In the genomic region with DNA sequence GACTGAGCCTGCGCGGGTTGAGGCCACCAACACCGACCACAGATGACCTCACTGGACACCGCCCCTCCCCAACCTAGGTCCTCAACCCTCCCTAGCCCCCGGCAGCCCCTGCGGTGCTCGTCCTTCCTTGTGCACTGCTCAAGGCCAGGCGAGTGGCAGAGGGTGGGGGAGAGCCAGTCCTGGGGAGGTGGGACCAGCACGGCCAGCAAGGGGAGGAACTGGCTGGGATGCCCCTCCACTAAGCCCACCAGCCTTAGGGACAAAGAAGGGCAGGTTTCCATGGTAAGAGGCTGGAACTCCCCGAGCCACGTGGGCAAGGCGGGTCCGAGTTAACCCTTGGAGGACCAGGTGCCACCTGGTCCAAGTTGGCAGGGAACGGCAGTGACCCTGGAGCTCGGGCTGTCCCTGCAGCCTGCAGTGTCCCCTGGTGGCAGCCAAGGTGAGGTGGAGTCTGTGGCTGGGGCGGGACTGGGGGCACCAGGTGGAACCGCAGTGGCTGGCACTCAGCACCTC, we compare ENCODE assay signal across 8 cellular contexts. TPM values are rescaled to one million over a fixed set of nuclear protein-coding genes. Genes with fewer than 3 reads are reported as not detected.
A peak's percentile ranks its signal among the peaks of the same experiment; 100 is the strongest.
DNase-seq lines count a peak whose midpoint lies in the region; ATAC-seq, FAIRE-seq and TF ChIP-seq lines count a peak whose summit lies in the region.

No MANE protein-coding gene starts in this region.

- peak; percentile 24 to 31 for DNase-seq in activated CD4-positive, alpha-beta T cell treated with anti-CD3 and anti-CD28 coated beads for 4 hours
- DNase-seq in activated CD4-positive, alpha-beta T cell treated with anti-CD3 and anti-CD28 coated beads, Interleukin-2, amount 10 ng/mL, durations not matched to agents 7 days and 5 days = no peak
- DNase-seq in NCI-H2196 treated with DMSO at 0.1 percent for 48 hours (lab: John Stamatoyannopoulos, UW; ENCODE audit: unreplicated experiment) (peak; percentile 97), adrenal gland (peak in 5 of 7 donors; percentile 43 to 65 (median 53)), keratinocyte (ENCODE audit: low read depth, low spot score) (no peak), upper lobe of right lung (no peak), midbrain (lab: John Stamatoyannopoulos, UW) (no peak), GOT3 (lab: John Stamatoyannopoulos, UW) (no peak)

- H3K79me2 ChIP-seq in keratinocyte (ENCODE audit: control insufficient read depth, insufficient read depth, low read length) = no peaks in the 10 kb centered on the region

- CTCF ChIA-PET in activated CD4-positive, alpha-beta T cell treated with anti-CD3 and anti-CD28 coated beads, Interleukin-2, amount 10 ng/mL, durations not matched to agents 7 days and 5 days (lab: Charles Lee) = interaction anchor here (1.0 to 1.5 kb wide), 2 partner anchors 9 to 12 kb away, joined by 3 to 4 read pairs; no protein-coding TSS in a partner anchor

- POLR2A ChIA-PET in activated CD4-positive, alpha-beta T cell treated with anti-CD3 and anti-CD28 coated beads, Interleukin-2, amount 10 ng/mL, durations not matched to agents 7 days and 5 days (lab: Charles Lee) = no interaction called here

- peaks cover 7% of the 10 kb centered on the region for H4K20me1 ChIP-seq in keratinocyte (ENCODE audit: control insufficient read depth, extremely low read depth, insufficient read depth, low read length)

- no peak overlapping the region for H3K9ac ChIP-seq in keratinocyte (ENCODE audit: control insufficient read depth, extremely low read depth, insufficient read depth, low read length)

- intact Hi-C loops in adrenal gland (cut with DNase I) (no loop called here), upper lobe of right lung (cut with DNase I) (no loop called here)

- no peaks in the 10 kb centered on the region for H3K4me1 Mint-ChIP-seq in activated CD4-positive, alpha-beta T cell treated with anti-CD3 and anti-CD28 coated beads, Interleukin-2, amount 10 ng/mL, durations not matched to agents 7 days and 5 days

- H3K9me3 Mint-ChIP-seq in activated CD4-positive, alpha-beta T cell treated with anti-CD3 and anti-CD28 coated beads, Interleukin-2, amount 10 ng/mL, durations not matched to agents 7 days and 5 days = no peaks in the 10 kb centered on the region

- no peak overlapping the region for H3K4me3 ChIP-seq in adrenal gland
- no peak overlapping the region for H3K4me3 ChIP-seq in keratinocyte (ENCODE audit: control insufficient read depth in 2 of 3, extremely low read depth in 1 of 3, insufficient read depth in 2 of 3, low read depth in 1 of 3, low read length in 3 of 3)
- no peak overlapping the region for H3K4me3 ChIP-seq in upper lobe of right lung

- H3K4me1 ChIP-seq in adrenal gland (replicated peaks in 1 of 2) (peaks cover 0 to 14% of the 10 kb centered on the region in 2 donors), keratinocyte (ENCODE audit: control insufficient read depth, extremely low read depth, insufficient read depth, low read length) (peaks cover 3% of the 10 kb centered on the region), upper lobe of right lung (peaks cover 10% of the 10 kb centered on the region)

- peaks cover 13% of the 10 kb centered on the region for H3K27me3 Mint-ChIP-seq in activated CD4-positive, alpha-beta T cell treated with anti-CD3 and anti-CD28 coated beads, Interleukin-2, amount 10 ng/mL, durations not matched to agents 7 days and 5 days

- TF ChIP-seq CTCF in adrenal gland (IDR thresholded peaks at IDR 0.05) = peak; percentile 33 to 87 (median 66)
- peak; percentile 18 to 64 (median 58) for TF ChIP-seq CTCF in keratinocyte (optimal IDR thresholded peaks at IDR 0.05 in 1 of 3, IDR thresholded peaks at IDR 0.05 in 1 of 3, conservative IDR thresholded peaks at IDR 0.05 in 1 of 3; ENCODE audit: extremely low read depth in 1 of 3, insufficient read depth in 2 of 3, low read length in 3 of 3)
- TF ChIP-seq CTCF in upper lobe of right lung (IDR thresholded peaks at IDR 0.05) = peak; percentile 59

- no peak overlapping the region for H3K4me2 ChIP-seq in keratinocyte (ENCODE audit: control insufficient read depth, extremely low read depth, insufficient read depth, low read depth, low read length)

- H3K4me3 Mint-ChIP-seq in activated CD4-positive, alpha-beta T cell treated with anti-CD3 and anti-CD28 coated beads, Interleukin-2, amount 10 ng/mL, durations not matched to agents 7 days and 5 days = no peak overlapping the region

- FAIRE-seq in keratinocyte (lab: Jason Lieb, UNC) = no peak

- peaks cover 2% of the 10 kb centered on the region for H3K36me3 Mint-ChIP-seq in activated CD4-positive, alpha-beta T cell treated with anti-CD3 and anti-CD28 coated beads, Interleukin-2, amount 10 ng/mL, durations not matched to agents 7 days and 5 days (ENCODE audit: low read depth)

- no peak for TF ChIP-seq POLR2A in adrenal gland (IDR thresholded peaks at IDR 0.05)

- H3K9me3 ChIP-seq in adrenal gland (replicated peaks in 1 of 3) (no peaks in the 10 kb centered on the region), keratinocyte (ENCODE audit: control insufficient read depth, low read depth, low read length) (no peaks in the 10 kb centered on the region), upper lobe of right lung (no peaks in the 10 kb centered on the region)

- H3K9me1 ChIP-seq in keratinocyte (ENCODE audit: control insufficient read depth, extremely low read depth, insufficient read depth, low read length) = no peaks in the 10 kb centered on the region

- no peak overlapping the region for H3K27ac Mint-ChIP-seq in activated CD4-positive, alpha-beta T cell treated with anti-CD3 and anti-CD28 coated beads, Interleukin-2, amount 10 ng/mL, durations not matched to agents 7 days and 5 days

- peak; percentile 66 for ATAC-seq in upper lobe of right lung

- H3K27ac ChIP-seq in adrenal gland (no peak overlapping the region), keratinocyte (ENCODE audit: control insufficient read depth, insufficient read depth, low read length) (no peak overlapping the region), upper lobe of right lung (no peak overlapping the region)

- H3K27me3 ChIP-seq in adrenal gland (peaks cover 21% of the 10 kb centered on the region), keratinocyte (ENCODE audit: control insufficient read depth, extremely low read depth, insufficient read depth, low read length) (peaks cover 34% of the 10 kb centered on the region), upper lobe of right lung (peaks cover 16% of the 10 kb centered on the region)

- H2AFZ ChIP-seq in keratinocyte (ENCODE audit: control insufficient read depth, low read length) = no peak overlapping the region

- H3K36me3 ChIP-seq in adrenal gland (replicated peaks in 1 of 2) (peaks cover 0 to 16% of the 10 kb centered on the region in 2 donors), keratinocyte (ENCODE audit: control insufficient read depth in 2 of 2, extremely low read depth in 1 of 2, insufficient read depth in 2 of 2, low read length in 2 of 2) (peaks cover 3 to 9% of the 10 kb centered on the region in 2 experiments), upper lobe of right lung (peaks cover 16% of the 10 kb centered on the region)

- 0 to 11% (median 8%) methylated on average over 1 to 17 of the region's 17 CpGs for WGBS in adrenal gland, 4 donors

- dilution Hi-C loops in keratinocyte (cut with MboI; ENCODE audit: extremely low pct_ligation_motif_present, low sequenced_read_pairs) = no loop called here

RNA-seq across cellular contexts. Expression of a gene that starts 9.2 kb away (rescaled TPM):
- total RNA-seq in activated CD4-positive, alpha-beta T cell treated with anti-CD3 and anti-CD28 coated beads, Interleukin-2, amount 10 ng/mL, durations not matched to agents 7 days and 5 days = under 1 TPM; 0.22 to 0.33 TPM
- total RNA-seq in adrenal gland = 1 to 10 TPM in 4 of 8 donors, under 1 TPM in 4; 0.39 to 1.9 (median 0.88) TPM
- polyA plus RNA-seq in adrenal gland = 1 to 10 TPM in 1 of 3 donors, under 1 TPM in 1, not detected in 1; 0.51 to 1.7 TPM
- polyA plus RNA-seq in keratinocyte = not detected in 3 replicates
- not detected for polyA plus RNA-seq in keratinocyte (2011; ENCODE audit: low read depth)
- not detected in 2 replicates for polyA plus RNA-seq in keratinocyte (2011; cell fraction: cytosol; rRNA removed)
- 0.09 and 0.19 TPM in 2 replicates for polyA plus RNA-seq in keratinocyte (2011; cell fraction: nucleus; rRNA removed)
- polyA plus RNA-seq in keratinocyte (2012; ENCODE audit: low replicate concordance) = not detected in 2 replicates
- polyA minus RNA-seq in keratinocyte = not detected in 3 replicates
- polyA minus RNA-seq in keratinocyte (2011; cell fraction: cytosol; rRNA and poly(A)+ RNA removed) = not detected
- polyA minus RNA-seq in keratinocyte (2011; cell fraction: nucleus; rRNA and poly(A)+ RNA removed) = 0.32 TPM in 1 of 2 replicates, not detected in the other
- total RNA-seq in upper lobe of right lung = 3.6 TPM

RNA-seq across cellular contexts. Expression of a gene that starts 14.8 kb away (rescaled TPM):
- total RNA-seq in activated CD4-positive, alpha-beta T cell treated with anti-CD3 and anti-CD28 coated beads, Interleukin-2, amount 10 ng/mL, durations not matched to agents 7 days and 5 days = 10 to 100 TPM; 30.8 to 42.1 TPM
- total RNA-seq in adrenal gland = 10 to 100 TPM; 21.1 to 35.1 (median 31.7) TPM
- 10 to 100 TPM in 2 of 3 donors, 1 to 10 TPM in 1; 2.5 to 89.0 (median 41.0) TPM for polyA plus RNA-seq in adrenal gland
- polyA plus RNA-seq in keratinocyte = 3.8 to 7.4 TPM (median 6.9 TPM) in 3 replicates
- 2.7 TPM for polyA plus RNA-seq in keratinocyte (2011; ENCODE audit: low read depth)
- 3.7 and 9.0 TPM in 2 replicates for polyA plus RNA-seq in keratinocyte (2011; cell fraction: cytosol; rRNA removed)
- 13.2 and 18.1 TPM in 2 replicates for polyA plus RNA-seq in keratinocyte (2011; cell fraction: nucleus; rRNA removed)
- 8.1 and 11.7 TPM in 2 replicates for polyA plus RNA-seq in keratinocyte (2012; ENCODE audit: low replicate concordance)
- 6.2 to 11.1 TPM (median 10.2 TPM) in 3 replicates for polyA minus RNA-seq in keratinocyte
- polyA minus RNA-seq in keratinocyte (2011; cell fraction: cytosol; rRNA and poly(A)+ RNA removed) = 16.1 TPM
- polyA minus RNA-seq in keratinocyte (2011; cell fraction: nucleus; rRNA and poly(A)+ RNA removed) = 14.0 and 14.1 TPM in 2 replicates
- total RNA-seq in upper lobe of right lung = 27.3 TPM

RNA-seq across cellular contexts. Expression of a gene that starts 24.8 kb away (rescaled TPM):
- total RNA-seq in activated CD4-positive, alpha-beta T cell treated with anti-CD3 and anti-CD28 coated beads, Interleukin-2, amount 10 ng/mL, durations not matched to agents 7 days and 5 days = 1,000 to 10,000 TPM; 4,611 to 5,328 TPM
- total RNA-seq in adrenal gland = 1,000 to 10,000 TPM; 1,781 to 6,446 (median 2,486) TPM
- 1,000 to 10,000 TPM in 2 of 3 donors, 100 to 1,000 TPM in 1; 828 to 1,140 (median 1,059) TPM for polyA plus RNA-seq in adrenal gland
- polyA plus RNA-seq in keratinocyte = 1,003 to 6,215 TPM (median 1,867 TPM) in 3 replicates
- 5,158 TPM for polyA plus RNA-seq in keratinocyte (2011; ENCODE audit: low read depth)
- 3,252 and 7,102 TPM in 2 replicates for polyA plus RNA-seq in keratinocyte (2011; cell fraction: cytosol; rRNA removed)
- 2,825 and 3,350 TPM in 2 replicates for polyA plus RNA-seq in keratinocyte (2011; cell fraction: nucleus; rRNA removed)
- polyA plus RNA-seq in keratinocyte (2012; ENCODE audit: low replicate concordance) = 3,253 and 4,565 TPM in 2 replicates
- polyA minus RNA-seq in keratinocyte = 1,155 to 10,422 TPM (median 1,781 TPM) in 3 replicates
- polyA minus RNA-seq in keratinocyte (2011; cell fraction: cytosol; rRNA and poly(A)+ RNA removed) = 2,831 TPM
- 951 and 1,249 TPM in 2 replicates for polyA minus RNA-seq in keratinocyte (2011; cell fraction: nucleus; rRNA and poly(A)+ RNA removed)
- total RNA-seq in upper lobe of right lung = 2,193 TPM

Comparison
In these comparisons a context has a peak if more than half of its experiments do, and no peak if none do; other contexts are left out.
1. DNase-seq: peak in activated CD4-positive, alpha-beta T cell treated with anti-CD3 and anti-CD28 coated beads for 4 hours (2 of 2), NCI-H2196 treated with DMSO at 0.1 percent for 48 hours (single experiment) and adrenal gland (5 of 7); none in activated CD4-positive, alpha-beta T cell treated with anti-CD3 and anti-CD28 coated beads, Interleukin-2, amount 10 ng/mL, durations not matched to agents 7 days and 5 days (single experiment), keratinocyte (single experiment), upper lobe of right lung (single experiment), midbrain (single experiment) and GOT3 (single experiment).
2. Peak in every context shown above with its lines, with median percentiles within 50 percentile points of each other: CTCF ChIP-seq.